ENCODE assay signal across 1 cellular context in the genomic region with DNA sequence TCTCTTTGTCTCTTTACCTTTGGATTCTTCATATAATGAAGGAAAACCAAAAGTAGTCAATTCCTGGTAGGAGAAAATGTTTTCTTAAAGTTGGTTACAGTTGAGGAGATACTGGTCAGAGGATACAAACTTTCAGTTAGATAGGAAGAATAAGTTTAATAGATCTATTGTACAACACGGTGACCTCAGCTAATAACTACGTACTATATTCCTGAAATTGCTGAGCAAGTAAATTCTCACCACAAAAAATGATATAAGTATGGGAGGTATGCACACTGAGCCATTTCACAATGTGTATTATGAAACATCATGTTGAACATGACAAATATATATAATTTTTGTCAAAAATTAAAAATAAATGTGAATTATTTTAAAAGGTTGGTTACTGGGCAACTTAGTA.
TF ChIP-seq lines count a peak whose summit lies in the region.

No MANE protein-coding gene starts in this region.

TF ChIP-seq in K562, 482 proteins besides CTCF, POLR2A, EP300 and RAD21:
- TF ChIP-seq PTBP1 (IDR thresholded peaks at IDR 0.05; ENCODE audit: low read depth, low read length) (no peak), MAFF (IDR thresholded peaks at IDR 0.05; ENCODE audit: low read length) (peak; percentile 47), C11orf30 (IDR thresholded peaks at IDR 0.05; ENCODE audit: low read depth) (peak; percentile 71), CCNT2 (IDR thresholded peaks at IDR 0.05; ENCODE audit: borderline replicate concordance, extremely low read depth, insufficient read length, low read depth, low read length) (no peak), MAFG (tag; conservative IDR thresholded peaks at IDR 0.05) (0 out of 2 replicates have a peak, but pooled peaks have one; percentile 23), MAFK (IDR thresholded peaks at IDR 0.05; ENCODE audit: low read length) (peak; percentile 39; the same call in 1 of the 2 replicates), ZNF316 (IDR thresholded peaks at IDR 0.05) (peak; percentile 79)
- TF ChIP-seq, protein P1, sequence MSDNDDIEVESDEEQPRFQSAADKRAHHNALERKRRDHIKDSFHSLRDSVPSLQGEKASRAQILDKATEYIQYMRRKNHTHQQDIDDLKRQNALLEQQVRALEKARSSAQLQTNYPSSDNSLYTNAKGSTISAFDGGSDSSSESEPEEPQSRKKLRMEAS (CRISPR knock-in tag; IDR thresholded peaks at IDR 0.05) = no peak
